14 cellular contexts compared by ENCODE assay signal in genomic region chr2:121519732-121520640, GRCh38. TPM values are rescaled to one million over a fixed set of nuclear protein-coding genes. Genes with fewer than 3 reads are reported as not detected.
DNase-seq lines count a peak whose midpoint lies in the region; ATAC-seq and TF ChIP-seq lines count a peak whose summit lies in the region.
"Had no signal": no experiment of that assay in that cellular context is flagged by ENCODE, and none has a peak within 500 bp of the region (broad histone marks: within the 10 kb centered on the region; RNA-seq: fewer than 3 reads in every experiment).

No MANE protein-coding gene starts in this region.

- no peaks in the 10 kb centered on the region for H3K9me2 ChIP-seq in PC-3 (replicated peaks; ENCODE audit: low read length)

- no peak overlapping the region for H3K9ac ChIP-seq in PC-3 (ENCODE audit: low read length)

- H3K36me3 ChIP-seq in WERI-Rb-1 (peaks cover 30% of the 10 kb centered on the region), osteoblast (ENCODE audit: insufficient read depth, low read length) (peaks cover 30% of the 10 kb centered on the region), PC-3 (ENCODE audit: low read depth, low read length) (peaks cover 5% of the 10 kb centered on the region; the same call in 1 of the 2 replicates)

- H3K27ac ChIP-seq in WERI-Rb-1 (peak overlapping the region; percentile 27), osteoblast (ENCODE audit: low read depth, low read length) (no peak overlapping the region), PC-3 (ENCODE audit: low read length) (no peak overlapping the region)
- H3K27ac ChIP-seq: vagina had no signal

- H3K9me3 Mint-ChIP-seq in WTC11 = no peaks in the 10 kb centered on the region

- POLR2A ChIA-PET in PC-3 (lab: Charles Lee; ENCODE audit: unreplicated experiment) = no interaction called here
- POLR2A ChIA-PET in WTC11 (lab: Charles Lee) = interaction anchor here (0.9 kb wide), 1 partner anchor 445 kb away, joined by 4 read pairs; no protein-coding TSS in a partner anchor

- no peak overlapping the region for H3K4me2 ChIP-seq in osteoblast (ENCODE audit: insufficient read depth, low read length)
- H3K4me2 ChIP-seq in PC-3 (ENCODE audit: low read length) = no peak overlapping the region

- H3K4me3 ChIP-seq in WERI-Rb-1 (ENCODE audit: low read depth, low read length) = no peak overlapping the region
- H3K4me3 ChIP-seq in osteoblast (ENCODE audit: insufficient read depth, low read length) = no peak overlapping the region
- H3K4me3 ChIP-seq in PC-3 (ENCODE audit: low read length) = no peak overlapping the region
- H3K4me3 ChIP-seq: skin epidermis, vagina had no signal

- H3K4me3 Mint-ChIP-seq in WTC11 = no peak overlapping the region

- H3K79me2 ChIP-seq in osteoblast (ENCODE audit: insufficient read depth, low read length) (no peaks in the 10 kb centered on the region), PC-3 (ENCODE audit: low read length) (no peaks in the 10 kb centered on the region)

- TF ChIP-seq CTCF in WERI-Rb-1 (IDR thresholded peaks at IDR 0.05; ENCODE audit: low read depth, low read length) = no peak
- no peak for TF ChIP-seq CTCF in osteoblast (IDR thresholded peaks at IDR 0.05; ENCODE audit: extremely low read depth, low read depth, low read length)
- no peak for TF ChIP-seq CTCF in PC-3 (conservative IDR thresholded peaks at IDR 0.05; ENCODE audit: low read depth, low read length)
- no peak for TF ChIP-seq CTCF in WTC11 (IDR thresholded peaks at IDR 0.05)

- H3K4me1 ChIP-seq in osteoblast (ENCODE audit: insufficient read depth, low read length) (no peaks in the 10 kb centered on the region), PC-3 (ENCODE audit: insufficient read depth, low read length) (no peaks in the 10 kb centered on the region)

- no peaks in the 10 kb centered on the region for H3F3A ChIP-seq in PC-3 (ENCODE audit: low read length, unreplicated experiment)

- peaks cover 6% of the 10 kb centered on the region for H3K4me1 Mint-ChIP-seq in WTC11

- H4K20me1 ChIP-seq in osteoblast (ENCODE audit: insufficient read depth, low read length) = no peaks in the 10 kb centered on the region
- no peaks in the 10 kb centered on the region for H4K20me1 ChIP-seq in PC-3 (ENCODE audit: low read length)

- no TSS peak for BruUV-seq in PC-3 (replicated peaks; lab: Mats Ljungman, UMichigan)

- ATAC-seq in PC-3 (no peak), WTC11 (no peak; the same call in 1 of the 2 replicates)

- intact Hi-C loops in PC-3 (cut with micrococcal nuclease) = no loop called here

- H3K27ac Mint-ChIP-seq in WTC11 = no peak overlapping the region; the same call in 1 of the 2 replicates

- CTCF ChIA-PET in PC-3 (lab: Charles Lee) = no interaction called here
- CTCF ChIA-PET in WTC11 (lab: Charles Lee) = interaction anchor here (1.3 kb wide), 1 partner anchor 117 kb away, joined by 4 read pairs; no protein-coding TSS in a partner anchor

- H3K27me3 ChIP-seq in WERI-Rb-1 (ENCODE audit: insufficient read depth, low read depth, severe bottlenecking) (no peaks in the 10 kb centered on the region), osteoblast (ENCODE audit: insufficient read depth, low read length) (no peaks in the 10 kb centered on the region), PC-3 (ENCODE audit: low read length) (no peaks in the 10 kb centered on the region)
- H3K27me3 ChIP-seq: vagina had no signal

- DNase-seq in AG20443 (ENCODE audit: low spot score) = peak; percentile 18
- no peak for DNase-seq in WERI-Rb-1
- peak; percentile 97 for DNase-seq in globus pallidus (ENCODE audit: low spot score)
- DNase-seq in osteoblast (ENCODE audit: insufficient read length, low spot score, missing footprints) = peak; percentile 48
- no peak for DNase-seq in PC-3
- no peak for DNase-seq in HK-2 (ENCODE audit: unreplicated experiment)
- DNase-seq in NCI-H2081 (lab: John Stamatoyannopoulos, UW) = no peak
- no peak for DNase-seq in WTC11 (ENCODE audit: low spot score)
- DNase-seq: activated CD4-positive, alpha-beta T cell treated with anti-CD3 and anti-CD28 coated beads for 1 hour; NCI-H187 treated with DMSO at 0.1 percent for 48 hours; SW 1271 had no signal

- H3K9me3 ChIP-seq in WERI-Rb-1 (ENCODE audit: severe bottlenecking) (no peaks in the 10 kb centered on the region), osteoblast (ENCODE audit: low read depth, low read length) (no peaks in the 10 kb centered on the region), PC-3 (ENCODE audit: low read length) (no peaks in the 10 kb centered on the region)
- H3K9me3 ChIP-seq: vagina had no signal

- no peaks in the 10 kb centered on the region for H3K27me3 Mint-ChIP-seq in WTC11 (ENCODE audit: low read depth)

- H2AFZ ChIP-seq in osteoblast (ENCODE audit: low read length) = no peak overlapping the region
- H2AFZ ChIP-seq in PC-3 (ENCODE audit: low read length) = no peak overlapping the region

- peaks cover 37% of the 10 kb centered on the region for H3K36me3 Mint-ChIP-seq in WTC11

TF ChIP-seq in WTC11, 78 proteins besides CTCF, POLR2A, EP300 and RAD21:
- TF ChIP-seq TP53 (CRISPR knock-in tag; IDR thresholded peaks at IDR 0.05) = no peak
- no peak for TF ChIP-seq SMAD3 (CRISPR knock-in tag; IDR thresholded peaks at IDR 0.05; ENCODE audit: borderline replicate concordance)
- TF ChIP-seq EMX1 (CRISPR knock-in tag; IDR thresholded peaks at IDR 0.05) = no peak
- no peak for TF ChIP-seq GABPB1 (CRISPR knock-in tag; IDR thresholded peaks at IDR 0.05)
- no peak for TF ChIP-seq CREM (CRISPR knock-in tag; IDR thresholded peaks at IDR 0.05)
- no peak for TF ChIP-seq JUN (CRISPR knock-in tag; IDR thresholded peaks at IDR 0.05)
- no peak for TF ChIP-seq ESRRA (CRISPR knock-in tag; IDR thresholded peaks at IDR 0.05; ENCODE audit: borderline replicate concordance)
- no peak for TF ChIP-seq ZNF263 (CRISPR knock-in tag; IDR thresholded peaks at IDR 0.05; ENCODE audit: low read depth)
- no peak for TF ChIP-seq USF1 (CRISPR knock-in tag; IDR thresholded peaks at IDR 0.05)
- TF ChIP-seq OVOL2 (CRISPR knock-in tag; IDR thresholded peaks at IDR 0.05; ENCODE audit: borderline replicate concordance) = no peak
- TF ChIP-seq ELF4 (CRISPR knock-in tag; IDR thresholded peaks at IDR 0.05; ENCODE audit: low read depth) = no peak
- no peak for TF ChIP-seq RORB (CRISPR knock-in tag; IDR thresholded peaks at IDR 0.05)
- TF ChIP-seq STAT6 (CRISPR knock-in tag; conservative IDR thresholded peaks at IDR 0.05; ENCODE audit: low read depth) = no peak
- no peak for TF ChIP-seq PRDM15 (CRISPR knock-in tag; IDR thresholded peaks at IDR 0.05)
- TF ChIP-seq ZNF396 (CRISPR knock-in tag; IDR thresholded peaks at IDR 0.05; ENCODE audit: borderline replicate concordance) = no peak
- no peak for TF ChIP-seq NFATC4 (CRISPR knock-in tag; IDR thresholded peaks at IDR 0.05)

RNA-seq across cellular contexts. Expression of gene RNU4ATAC, which starts 10.7 kb away (rescaled TPM):
- total RNA-seq in osteoblast (under 0.01 TPM in 1 of 2 replicates, not detected in the other), PC-3 (2014; rRNA removed) (not detected in 2 replicates), WTC11 (2021) (not detected in 3 replicates)
- total RNA-seq: LHCN-M2, vagina had no signal

Comparison
In these comparisons a context has a peak if more than half of its experiments do, and no peak if none do; other contexts are left out.
1. DNase-seq: peak in AG20443 (single experiment), globus pallidus (single experiment) and osteoblast (single experiment); none in WERI-Rb-1 (single experiment), PC-3 (single experiment), HK-2 (single experiment), NCI-H2081 (0 of 2) and WTC11 (single experiment).